In genomic region chr5:81425569-81425968, GRCh38 we compare ENCODE assay signal across 7 cellular contexts. TPM values are rescaled to one million over a fixed set of nuclear protein-coding genes. Genes with fewer than 3 reads are reported as not detected.
DNase-seq lines count a peak whose midpoint lies in the region; TF ChIP-seq lines count a peak whose summit lies in the region.

No MANE protein-coding gene starts in this region.

- POLR2A ChIA-PET in GM10248 (lab: Yijun Ruan, JAX) = no interaction called here

- no peak overlapping the region for H3K27ac Mint-ChIP-seq in osteocyte (ENCODE audit: unreplicated experiment)

- H3K27me3 ChIP-seq in esophagus squamous epithelium = no peaks in the 10 kb centered on the region

- H3K9me3 Mint-ChIP-seq in osteocyte (ENCODE audit: unreplicated experiment) = no peaks in the 10 kb centered on the region

- H3K4me3 ChIP-seq in esophagus squamous epithelium = no peak overlapping the region

- 0 to 2% methylated on average over 2 of the region's 2 CpGs for WGBS in esophagus squamous epithelium, 2 donors

- DNase-seq in GM10248 (ENCODE audit: extremely low spot score) = peak; percentile 23
- peak; percentile 56 for DNase-seq in LHCN-M2 (ENCODE audit: low read depth)
- DNase-seq in SK-N-DZ (ENCODE audit: low spot score) = peak; percentile 41
- DNase-seq in esophagus squamous epithelium (lab: John Stamatoyannopoulos, UW) = no peak
- DNase-seq in osteocyte (ENCODE audit: extremely low spot score, unreplicated experiment) = no peak
- no peak for DNase-seq in stimulated activated naive CD4-positive, alpha-beta T cell treated with Interleukin-2 at 50 U/mL for 16 hours (lab: John Stamatoyannopoulos, UW)
- DNase-seq in NCI-H524 treated with DMSO at 0.1 percent for 48 hours (lab: John Stamatoyannopoulos, UW) = no peak

- intact Hi-C loops in esophagus squamous epithelium (cut with DNase I) = loop anchor here (10.0 kb wide), 2 partner anchors 319 to 739 kb away; no protein-coding TSS in a partner anchor

- no peaks in the 10 kb centered on the region for H3K9me3 ChIP-seq in esophagus squamous epithelium

- CTCF ChIA-PET in GM10248 (lab: Yijun Ruan, JAX) = interaction anchor here (0.7 to 3.8 kb wide), 21 partner anchors 10 to 830 kb away, joined by 3 to 18 read pairs (median 4); no protein-coding TSS in a partner anchor

- peak overlapping the region in 2 of 4 donors; percentile 38 to 47 for H3K27ac ChIP-seq in esophagus squamous epithelium

- TF ChIP-seq CTCF in GM10248 (IDR thresholded peaks at IDR 0.05; ENCODE audit: control extremely low read depth, extremely low read depth, low read depth, missing control alignments) = peak; percentile 40
- TF ChIP-seq CTCF in esophagus squamous epithelium (IDR thresholded peaks at IDR 0.05) = peak in 5 of 6 experiments; percentile 38 to 65 (median 53)
- TF ChIP-seq CTCF in osteocyte (IDR thresholded peaks at IDR 0.05) = peak; percentile 68

- peaks cover 8% of the 10 kb centered on the region for H3K36me3 Mint-ChIP-seq in osteocyte (ENCODE audit: unreplicated experiment)

- H3K27me3 Mint-ChIP-seq in osteocyte (ENCODE audit: unreplicated experiment) = no peaks in the 10 kb centered on the region

- no peak for TF ChIP-seq POLR2A in esophagus squamous epithelium (IDR thresholded peaks at IDR 0.05)

- no peak overlapping the region for H3K4me3 Mint-ChIP-seq in osteocyte (ENCODE audit: unreplicated experiment)

- peaks cover 0 to 8% (median 0%) of the 10 kb centered on the region in 3 donors for H3K36me3 ChIP-seq in esophagus squamous epithelium

- peaks cover 4 to 49% (median 7%) of the 10 kb centered on the region in 3 donors for H3K4me1 ChIP-seq in esophagus squamous epithelium

- peaks cover 71% of the 10 kb centered on the region for H3K4me1 Mint-ChIP-seq in osteocyte (ENCODE audit: unreplicated experiment)

RNA-seq across cellular contexts. Expression of gene ACOT12, which starts 31.6 kb away (rescaled TPM):
- total RNA-seq in LHCN-M2 (2014; rRNA removed) (not detected in 2 replicates), esophagus squamous epithelium (not detected), osteocyte (not detected in 2 replicates)
- polyA plus RNA-seq in LHCN-M2 (2012) = not detected
- not detected in 2 replicates for polyA plus RNA-seq in SK-N-DZ (2014; cell fraction: cytosol; rRNA removed)
- polyA plus RNA-seq in SK-N-DZ (2014; cell fraction: nucleus; rRNA removed) = 0.95 TPM in 1 of 2 replicates, not detected in the other

Comparison
In these comparisons a context has a peak if more than half of its experiments do, and no peak if none do; other contexts are left out.
1. DNase-seq: peak in GM10248 (single experiment), LHCN-M2 (single experiment) and SK-N-DZ (single experiment); none in esophagus squamous epithelium (single experiment), osteocyte (single experiment), stimulated activated naive CD4-positive, alpha-beta T cell treated with Interleukin-2 at 50 U/mL for 16 hours (single experiment) and NCI-H524 treated with DMSO at 0.1 percent for 48 hours (single experiment).
2. Peak in every context shown above with its lines, with median percentiles within 50 percentile points of each other: CTCF ChIP-seq.